Comparison of ENCODE assay signal across 8 cellular contexts in genomic region chr18:54119524-54120019, GRCh38.
DNase-seq lines count a peak whose midpoint lies in the region; ATAC-seq and TF ChIP-seq lines count a peak whose summit lies in the region.

No MANE protein-coding gene starts in this region.

- intact Hi-C loops in adrenal gland (cut with DNase I) (loop anchor here in 1 of 2 donors (10.0 kb wide), 2 partner anchors 215 to 425 kb away; no protein-coding TSS in a partner anchor), gastrocnemius medialis (cut with DNase I; ENCODE audit: low total_unique reads) (no loop called here)

- no peak for TF ChIP-seq POLR2A in adrenal gland (IDR thresholded peaks at IDR 0.05)
- TF ChIP-seq POLR2A in gastrocnemius medialis (IDR thresholded peaks at IDR 0.05) = no peak

- no peaks in the 10 kb centered on the region for H3K36me3 ChIP-seq in adrenal gland (replicated peaks in 1 of 2)
- H3K36me3 ChIP-seq in right atrium auricular region = no peaks in the 10 kb centered on the region
- H3K36me3 ChIP-seq in gastrocnemius medialis = no peaks in the 10 kb centered on the region

- ATAC-seq in GM21367 (IDR thresholded peaks at IDR 0.05; ENCODE audit: unreplicated experiment) (peak; percentile 96), HG03521 (IDR thresholded peaks at IDR 0.05; ENCODE audit: unreplicated experiment) (peak; percentile 88), gastrocnemius medialis (peak in 1 of 2 donors; percentile 49)

- in situ Hi-C loops in gastrocnemius medialis (cut with MboI; ENCODE audit: low sequenced_read_pairs in 4 of 4) = loop anchor here in 2 of 4 donors (10.0 to 25.0 kb wide), 3 partner anchors 425 to 557 kb away; no protein-coding TSS in a partner anchor

- WGBS in adrenal gland, 4 donors = 16 to 24% (median 19%) methylated on average over 6 of the region's 6 CpGs

- DNase-seq in SIG-M5 treated with dmso at 0.1 percent for 504 hours (lab: John Stamatoyannopoulos, UW; ENCODE audit: unreplicated experiment) = peak; percentile 68
- no peak for DNase-seq in SIG-M5 (lab: John Stamatoyannopoulos, UW)
- peak; percentile 70 for DNase-seq in NCI-H748 treated with DMSO at 0.1 percent for 48 hours (lab: John Stamatoyannopoulos, UW)
- DNase-seq in adrenal gland = peak in 5 of 7 donors; percentile 10 to 35 (median 27)
- DNase-seq in right atrium auricular region (ENCODE audit: low spot score) = no peak
- no peak for DNase-seq in gastrocnemius medialis

- H3K4me1 ChIP-seq in adrenal gland (replicated peaks in 1 of 2) = no peaks in the 10 kb centered on the region
- H3K4me1 ChIP-seq in right atrium auricular region = no peaks in the 10 kb centered on the region
- no peaks in the 10 kb centered on the region for H3K4me1 ChIP-seq in gastrocnemius medialis

- H3K9me3 ChIP-seq in adrenal gland (replicated peaks in 1 of 3) (no peaks in the 10 kb centered on the region), right atrium auricular region (no peaks in the 10 kb centered on the region), gastrocnemius medialis (no peaks in the 10 kb centered on the region)

- TF ChIP-seq CTCF in adrenal gland (IDR thresholded peaks at IDR 0.05) (peak; percentile 57 to 82 (median 68)), right atrium auricular region (IDR thresholded peaks at IDR 0.05) (peak; percentile 47 to 79), gastrocnemius medialis (IDR thresholded peaks at IDR 0.05 in 4 of 5, conservative IDR thresholded peaks at IDR 0.05 in 1 of 5) (peak in 4 of 5 experiments; percentile 17 to 68 (median 54))

- H3K27me3 ChIP-seq in adrenal gland (peaks cover 3% of the 10 kb centered on the region), right atrium auricular region (no peaks in the 10 kb centered on the region), gastrocnemius medialis (no peaks in the 10 kb centered on the region)

- H3K4me3 ChIP-seq in adrenal gland (no peak overlapping the region), right atrium auricular region (peak overlapping the region in 1 of 2 donors; percentile 2), gastrocnemius medialis (peak overlapping the region in 1 of 4 donors; percentile 21)

- H3K27ac ChIP-seq in adrenal gland (no peak overlapping the region), right atrium auricular region (no peak overlapping the region), gastrocnemius medialis (no peak overlapping the region)

Comparison
In these comparisons a context has a peak if more than half of its experiments do, and no peak if none do; other contexts are left out.
1. DNase-seq: peak in SIG-M5 treated with dmso at 0.1 percent for 504 hours (single experiment), NCI-H748 treated with DMSO at 0.1 percent for 48 hours (single experiment) and adrenal gland (5 of 7); none in SIG-M5 (single experiment), right atrium auricular region (single experiment) and gastrocnemius medialis (0 of 2).
2. Peak in every context shown above with its lines, with median percentiles within 50 percentile points of each other: CTCF ChIP-seq.